Comparison of ENCODE assay signal across 1 cellular context in the genomic region with DNA sequence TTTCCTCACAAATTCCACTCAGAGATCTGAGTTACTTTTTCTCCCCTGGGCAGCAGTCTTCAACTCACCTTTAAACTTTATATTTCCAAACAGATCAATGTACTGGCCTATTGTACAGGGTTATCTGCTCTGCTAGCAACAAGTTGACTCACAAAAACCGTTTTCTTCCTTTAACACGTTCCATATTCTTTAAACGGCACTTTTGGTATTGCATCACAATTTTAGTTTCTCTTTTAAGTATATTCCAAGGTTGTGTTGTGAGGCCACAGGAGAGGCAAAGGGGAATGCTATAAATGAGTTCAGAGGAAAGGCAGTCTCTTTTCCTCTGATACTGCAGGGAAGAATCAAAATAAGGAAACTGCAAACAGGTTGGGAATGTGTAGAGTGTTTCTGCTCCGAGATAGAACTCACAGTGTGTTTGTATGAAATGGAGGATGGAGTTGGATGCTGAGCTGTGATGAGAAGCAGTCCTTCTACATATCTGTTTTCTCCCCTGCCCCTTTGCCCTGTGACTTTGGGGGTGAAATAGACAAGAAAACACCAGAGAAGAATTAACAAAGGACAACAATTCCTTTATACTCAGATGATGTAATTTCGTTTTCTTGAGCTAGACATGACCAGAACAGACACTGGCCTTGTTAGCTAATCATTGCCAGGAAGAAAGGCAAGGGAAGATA.
TF ChIP-seq lines count a peak whose summit lies in the region.

No MANE protein-coding gene starts in this region.

TF ChIP-seq in liver, 16 proteins besides CTCF, POLR2A, EP300 and RAD21 (continued from another document):
- TF ChIP-seq REST (IDR thresholded peaks at IDR 0.05) = peak; percentile 66
- no peak for TF ChIP-seq HNF4G (IDR thresholded peaks at IDR 0.05)
